18 cellular contexts compared by ENCODE assay signal in genomic region chr11:89865223-89865622, GRCh38. TPM values are rescaled to one million over a fixed set of nuclear protein-coding genes. Genes with fewer than 3 reads are reported as not detected.
"Had no signal": no experiment of that assay in that cellular context is flagged by ENCODE, and none has a peak within 500 bp of the region (broad histone marks: within the 10 kb centered on the region; RNA-seq: fewer than 3 reads in every experiment).

No MANE protein-coding gene starts in this region.

RNA-seq across cellular contexts. Expression of gene TRIM64B, which starts 13.1 kb away (rescaled TPM):
- total RNA-seq: cerebellum, colonic mucosa, endodermal cell, esophagus mucosa, esophagus squamous epithelium, gastrocnemius medialis, glomerular endothelial cell, heart right ventricle, kidney epithelial cell, left cardiac atrium, left lung, left ventricle myocardium superior, lower leg skin, mammary epithelial cell, mononuclear cell, mucosa of gallbladder had no signal

RNA-seq across cellular contexts. Expression of gene TRIM49D1, which starts 56.8 kb away (rescaled TPM):
- total RNA-seq: cerebellum, colonic mucosa, dermis microvascular lymphatic vessel endothelial cell, endodermal cell, esophagus mucosa, esophagus squamous epithelium, gastrocnemius medialis, glomerular endothelial cell, heart right ventricle, kidney epithelial cell, left cardiac atrium, left lung, left ventricle myocardium superior, lower leg skin, lung, mammary epithelial cell, mononuclear cell, mucosa of gallbladder had no signal

RNA-seq across cellular contexts. Expression of gene TRIM49, which starts 56.8 kb away (rescaled TPM):
- total RNA-seq: cerebellum, colonic mucosa, dermis microvascular lymphatic vessel endothelial cell, endodermal cell, esophagus mucosa, gastrocnemius medialis, glomerular endothelial cell, heart right ventricle, kidney epithelial cell, left cardiac atrium, left lung, left ventricle myocardium superior, lower leg skin, lung, mononuclear cell, mucosa of gallbladder had no signal

RNA-seq across cellular contexts. Expression of gene TRIM49D2, which starts 58.6 kb away (rescaled TPM):
- total RNA-seq: cerebellum, colonic mucosa, dermis microvascular lymphatic vessel endothelial cell, endodermal cell, esophagus mucosa, esophagus squamous epithelium, gastrocnemius medialis, glomerular endothelial cell, kidney epithelial cell, left cardiac atrium, left lung, left ventricle myocardium superior, lower leg skin, lung, mammary epithelial cell, mononuclear cell, mucosa of gallbladder had no signal
